8 cellular contexts compared by ENCODE assay signal in the genomic region with DNA sequence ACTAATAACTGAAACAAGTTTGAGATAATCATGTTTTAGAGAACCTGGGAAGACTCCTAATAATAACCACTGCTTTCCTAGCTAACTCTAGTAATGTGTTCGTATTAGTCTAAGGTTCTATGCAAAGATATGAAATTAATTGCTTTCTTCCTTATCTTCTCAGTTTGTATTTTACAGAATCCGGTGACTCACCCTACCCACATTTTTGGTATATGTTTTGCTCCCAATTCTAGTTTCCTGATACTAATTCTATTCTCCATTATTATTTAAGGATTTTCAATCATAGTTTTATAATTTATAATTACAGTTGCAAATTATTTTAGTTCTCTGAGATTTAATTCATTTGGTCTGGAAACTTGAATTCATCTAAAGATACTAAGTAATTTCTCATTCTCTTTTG.
"Had no signal": no experiment of that assay in that cellular context is flagged by ENCODE, and none has a peak within 500 bp of the region (broad histone marks: within the 10 kb centered on the region; RNA-seq: fewer than 3 reads in every experiment).

No MANE protein-coding gene starts in this region.

- DNase-seq: GDM1, GF-D8 had no signal

- FAIRE-seq: G401.6, GM12878, GM12891, GM12892, GM18507, GM19239 had no signal

- H3K4me3 ChIP-seq: GM12878 had no signal
